12 cellular contexts compared by ENCODE assay signal in genomic region chr14:100679707-100680438, GRCh38. TPM values are rescaled to one million over a fixed set of nuclear protein-coding genes. Genes with fewer than 3 reads are reported as not detected.
DNase-seq lines count a peak whose midpoint lies in the region; ATAC-seq and TF ChIP-seq lines count a peak whose summit lies in the region.
"Had no signal": no experiment of that assay in that cellular context is flagged by ENCODE, and none has a peak within 500 bp of the region (broad histone marks: within the 10 kb centered on the region; RNA-seq: fewer than 3 reads in every experiment).

No MANE protein-coding gene starts in this region.

- no peak overlapping the region for H3K18ac ChIP-seq in H9 (ENCODE audit: insufficient read length, low read depth, low read length)

- no peak overlapping the region; the same call in 1 of the 2 replicates for H3K14ac ChIP-seq in H9 (ENCODE audit: insufficient read depth, low read length)

- no peak overlapping the region for H2AK5ac ChIP-seq in H9 (ENCODE audit: insufficient read length, low read length)

- H3K9me3 ChIP-seq in right cardiac atrium (ENCODE audit: control insufficient read depth, low read length) (no peaks in the 10 kb centered on the region), H9 (ENCODE audit: control insufficient read depth, low read depth, low read length) (no peaks in the 10 kb centered on the region)

- no peaks in the 10 kb centered on the region for H4K20me1 ChIP-seq in H9 (ENCODE audit: control insufficient read depth, insufficient read depth, insufficient read length)

- no peaks in the 10 kb centered on the region for H3K23me2 ChIP-seq in H9 (ENCODE audit: insufficient read length, low read depth, low read length, poor library complexity, severe bottlenecking)

- H3K4me2 ChIP-seq in H9 (ENCODE audit: insufficient read depth, insufficient read length, low read length) = no peak overlapping the region

- H3K9me3 Mint-ChIP-seq in H9 = peaks cover 0 to 5% of the 10 kb centered on the region in 2 experiments; a peak in 1 of 5 replicates
- H3K9me3 Mint-ChIP-seq: activated T-cell treated with anti-CD3 and anti-CD28 coated beads, Interleukin-2, amount 50 U/mL, for 4 hours; T-helper 2 cell treated with Interferon-gamma antibody and Interleukin-4, amounts not matched to agents 5 μg/mL and 100 μg/mL, for 36 hours had no signal

- no peak overlapping the region for H3K4me3 ChIP-seq in right cardiac atrium (ENCODE audit: low read length)

- H2AFZ ChIP-seq in H9 (ENCODE audit: low read length) = no peak overlapping the region

- no peak overlapping the region for H4K5ac ChIP-seq in H9 (ENCODE audit: insufficient read length, low read depth, low read length)

- no peak overlapping the region for H2BK12ac ChIP-seq in H9 (ENCODE audit: insufficient read length, low read depth, low read length)

- intact Hi-C loops in right cardiac atrium (cut with DNase I) = loop anchor here in 1 of 4 donors (10.0 kb wide), 1 partner anchor 145 kb away; the partner anchor contains the start of gene MEG3

- H3K79me2 ChIP-seq in H9 (ENCODE audit: insufficient read depth, low read length) = no peaks in the 10 kb centered on the region

- no peak overlapping the region for H4K8ac ChIP-seq in H9 (replicated peaks; ENCODE audit: insufficient read length, low read depth, low read length)

- no peak overlapping the region for H4K91ac ChIP-seq in H9 (ENCODE audit: insufficient read length, low read depth, low read length)

- DNase-seq in Daoy (ENCODE audit: low read depth) (peak; percentile 93), amniotic stem cell (lab: John Stamatoyannopoulos, UW) (peak; percentile 65), right cardiac atrium (peak; percentile 49 to 83 (median 74)), renal cortical epithelial cell (ENCODE audit: low read depth) (peak; percentile 75), H9 (no peak)
- no peak for DNase-seq in stimulated activated CD4-positive, alpha-beta T cell treated with anti-CD3 and anti-CD28 coated beads, Interleukin-15, amount 100 ng/mL, for 24 hours
- no peak for DNase-seq in activated CD8-positive, alpha-beta memory T cell treated with anti-CD3 and anti-CD28 coated beads, Interleukin-2, amount 50 U/mL, for 4 hours
- DNase-seq in activated effector memory CD4-positive, alpha-beta T cell treated with Interleukin-2 at 50 U/mL for 16 hours = no peak
- DNase-seq: activated T-cell treated with anti-CD3 and anti-CD28 coated beads, Interleukin-2, amount 50 U/mL, for 4 hours; naive B cell; NCI-H510A had no signal

- H3K9ac ChIP-seq in H9 (ENCODE audit: extremely low read depth, insufficient read length, low read length) = no peak overlapping the region

- TF ChIP-seq CTCF in H9 (conservative IDR thresholded peaks at IDR 0.05) = no peak

- no peak overlapping the region for H2BK20ac ChIP-seq in H9 (ENCODE audit: low read depth, low read length, poor library complexity, severe bottlenecking)

- no peak overlapping the region for H3T11ph ChIP-seq in H9 (ENCODE audit: low read length)

- ATAC-seq in right cardiac atrium = peak; percentile 41 to 42
- ATAC-seq: activated T-cell treated with anti-CD3 and anti-CD28 coated beads, Interleukin-2, amount 50 U/mL, for 4 hours had no signal

- no peak overlapping the region for H2BK120ac ChIP-seq in H9 (ENCODE audit: low read depth, low read length, poor library complexity, severe bottlenecking)

- no peak overlapping the region for H3K4ac ChIP-seq in H9 (ENCODE audit: low read depth, low read length)

- peaks cover 3% of the 10 kb centered on the region for H3K27me3 Mint-ChIP-seq in H9 (ENCODE audit: low read depth)

- H3K4me1 ChIP-seq in right cardiac atrium (ENCODE audit: control insufficient read depth, insufficient read depth, low read length) = peaks cover 15% of the 10 kb centered on the region
- H3K4me1 ChIP-seq in H9 (ENCODE audit: insufficient read depth, low read length) = no peaks in the 10 kb centered on the region

- H3K56ac ChIP-seq in H9 (ENCODE audit: insufficient read length, low read depth, low read length) = no peak overlapping the region

- H3K36me3 Mint-ChIP-seq in H9 (ENCODE audit: insufficient read depth in 1 of 3, low read depth in 3 of 3) = no peaks in the 10 kb centered on the region
- H3K36me3 Mint-ChIP-seq: naive B cell had no signal

- no peak overlapping the region for H2BK5ac ChIP-seq in H9 (ENCODE audit: insufficient read length, low read length)

- H3K27me3 ChIP-seq in right cardiac atrium (ENCODE audit: control insufficient read depth, insufficient read depth) (no peaks in the 10 kb centered on the region), H9 (ENCODE audit: insufficient read depth, low read length) (no peaks in the 10 kb centered on the region)

- no peak overlapping the region for H3K4me3 Mint-ChIP-seq in H9
- H3K4me3 Mint-ChIP-seq: activated T-cell treated with anti-CD3 and anti-CD28 coated beads, Interleukin-2, amount 50 U/mL, for 4 hours; naive B cell; T-helper 2 cell treated with Interferon-gamma antibody and Interleukin-4, amounts not matched to agents 5 μg/mL and 100 μg/mL, for 36 hours had no signal

- peaks cover under 1 to 10% of the 10 kb centered on the region in 2 experiments; a peak in 3 of 4 replicates for H3K4me1 Mint-ChIP-seq in H9
- H3K4me1 Mint-ChIP-seq: naive B cell had no signal

- no peak overlapping the region for H3K23ac ChIP-seq in H9 (ENCODE audit: insufficient read length, low read depth, low read length)

- no peaks in the 10 kb centered on the region for H3K79me1 ChIP-seq in H9 (ENCODE audit: insufficient read depth, low read depth, low read length, poor library complexity, severe bottlenecking)

- H3K27ac ChIP-seq in right cardiac atrium (ENCODE audit: low read length) = no peak overlapping the region
- H3K27ac ChIP-seq in H9 (ENCODE audit: insufficient read length, low read depth, low read length) = no peak overlapping the region

- no peak overlapping the region; a peak in 1 of 7 replicates for H3K27ac Mint-ChIP-seq in H9
- H3K27ac Mint-ChIP-seq: T-helper 2 cell treated with Interferon-gamma antibody and Interleukin-4, amounts not matched to agents 5 μg/mL and 100 μg/mL, for 36 hours had no signal

- WGBS in right cardiac atrium = 56% methylated on average over 16 of the region's 16 CpGs
- no CpG with 5 or more reads among the region's 16 CpGs for WGBS in H9 (ENCODE audit: extremely low coverage, insufficient read length, low lambda C conversion rate)

- H2BK15ac ChIP-seq in H9 (ENCODE audit: low read depth, low read length) = no peak overlapping the region

RNA-seq across cellular contexts. Expression of gene DLK1, which starts 46.8 kb away (rescaled TPM):
- 0.06 TPM in 1 of 2 replicates, not detected in the other for total RNA-seq in Daoy (2014; rRNA removed; shearing (Covaris generic))
- total RNA-seq in right cardiac atrium (not detected), renal cortical epithelial cell (not detected in 2 replicates), H9 (2021) (2.8 and 3.2 TPM in 2 replicates)
- polyA plus RNA-seq in right cardiac atrium = 0.07 TPM

Comparison
In these comparisons a context has a peak if more than half of its experiments do, and no peak if none do; other contexts are left out.
1. DNase-seq: peak in Daoy (single experiment), amniotic stem cell (single experiment), right cardiac atrium (3 of 3) and renal cortical epithelial cell (single experiment); none in stimulated activated CD4-positive, alpha-beta T cell treated with anti-CD3 and anti-CD28 coated beads, Interleukin-15, amount 100 ng/mL, for 24 hours (single experiment), H9 (single experiment), activated CD8-positive, alpha-beta memory T cell treated with anti-CD3 and anti-CD28 coated beads, Interleukin-2, amount 50 U/mL, for 4 hours (single experiment) and activated effector memory CD4-positive, alpha-beta T cell treated with Interleukin-2 at 50 U/mL for 16 hours (single experiment).